17 cellular contexts compared by ENCODE assay signal in the genomic region with DNA sequence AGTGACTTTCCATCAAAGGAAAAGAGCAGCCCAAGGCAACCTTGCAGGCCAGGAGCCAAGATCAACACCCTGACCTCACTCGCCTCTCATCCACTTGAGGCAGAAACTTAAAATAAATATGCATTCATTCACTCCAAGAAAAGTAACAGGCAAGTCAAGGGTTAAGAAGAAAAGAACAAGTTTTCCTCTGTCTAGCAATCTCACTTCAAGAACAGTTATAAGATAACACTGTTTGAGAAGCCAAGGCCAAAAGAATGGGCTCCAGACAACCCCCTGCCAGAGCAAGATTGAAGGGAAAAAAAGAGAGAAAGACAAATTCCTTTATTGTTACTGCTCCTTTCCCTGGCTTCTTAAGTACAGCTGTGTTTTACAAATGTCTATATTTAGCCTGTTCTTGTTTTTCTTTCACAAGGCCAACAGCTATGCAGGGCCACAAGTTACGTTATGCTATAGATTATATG. TPM values are rescaled to one million over a fixed set of nuclear protein-coding genes. Genes with fewer than 3 reads are reported as not detected.
DNase-seq lines count a peak whose midpoint lies in the region; ATAC-seq and TF ChIP-seq lines count a peak whose summit lies in the region.
"Had no signal": no experiment of that assay in that cellular context is flagged by ENCODE, and none has a peak within 500 bp of the region (broad histone marks: within the 10 kb centered on the region; RNA-seq: fewer than 3 reads in every experiment).

No MANE protein-coding gene starts in this region.

- no peak for DNase-seq in left ventricle myocardium inferior
- no peak for DNase-seq in left cardiac atrium
- DNase-seq in ascending aorta (ENCODE audit: low spot score in 2 of 2) = no peak
- DNase-seq in hepatocyte (ENCODE audit: low spot score) = no peak
- DNase-seq in aorta = no peak
- DNase-seq in NCI-H1048 (lab: John Stamatoyannopoulos, UW) = no peak
- DNase-seq: activated CD4-positive, alpha-beta memory T cell treated with anti-CD3 and anti-CD28 coated beads, Interleukin-2, amount 10 ng/mL, durations not matched to agents 7 days and 5 days; activated effector memory CD4-positive, alpha-beta T cell treated with anti-CD3 and anti-CD28 coated beads, Interleukin-2, amount 50 U/mL, for 16 hours; caudate nucleus; DMS53; NCI-H187; NCI-H774; ovary; SIG-M5 had no signal

- no peaks in the 10 kb centered on the region for H3K9me2 ChIP-seq in hepatocyte (replicated peaks; ENCODE audit: insufficient read depth)

- H3K27ac ChIP-seq in left ventricle myocardium inferior (replicated peaks) (peak overlapping the region; percentile 89), ascending aorta (peak overlapping the region; percentile 76 to 87), hepatocyte (peak overlapping the region; percentile 92), aorta (ENCODE audit: low read depth in 1 of 2, low read length in 2 of 2) (peak overlapping the region; percentile 84 to 87)

- TF ChIP-seq CTCF in left ventricle myocardium inferior (IDR thresholded peaks at IDR 0.05; ENCODE audit: borderline replicate concordance) (no peak), ascending aorta (IDR thresholded peaks at IDR 0.05) (no peak), hepatocyte (IDR thresholded peaks at IDR 0.05; ENCODE audit: poor library complexity) (no peak)

- H4K20me1 ChIP-seq in hepatocyte (ENCODE audit: insufficient read depth, poor library complexity, severe bottlenecking) = no peaks in the 10 kb centered on the region

- ATAC-seq in left cardiac atrium (no peak), aorta (ENCODE audit: low FRiP score) (no peak), HG02938 (IDR thresholded peaks at IDR 0.05; ENCODE audit: unreplicated experiment) (no peak), HG02763 (IDR thresholded peaks at IDR 0.05; ENCODE audit: unreplicated experiment) (no peak)
- ATAC-seq: K562 had no signal

- H3K27me3 ChIP-seq in left ventricle myocardium inferior (ENCODE audit: low read depth) = no peaks in the 10 kb centered on the region
- H3K27me3 ChIP-seq in ascending aorta = no peaks in the 10 kb centered on the region
- H3K27me3 ChIP-seq in hepatocyte = no peaks in the 10 kb centered on the region
- no peaks in the 10 kb centered on the region for H3K27me3 ChIP-seq in aorta (ENCODE audit: control insufficient read depth in 1 of 2, insufficient read depth in 2 of 2, low read length in 1 of 2)
- H3K27me3 ChIP-seq: ovary had no signal

- no peaks in the 10 kb centered on the region for H3K79me2 ChIP-seq in hepatocyte

- no peak overlapping the region for H2AFZ ChIP-seq in hepatocyte

- peaks cover 51% of the 10 kb centered on the region for H3K4me1 ChIP-seq in left ventricle myocardium inferior
- H3K4me1 ChIP-seq in ascending aorta = peaks cover 23 to 48% of the 10 kb centered on the region in 2 donors
- H3K4me1 ChIP-seq in hepatocyte (ENCODE audit: insufficient read depth) = peaks cover 48% of the 10 kb centered on the region
- H3K4me1 ChIP-seq in aorta (ENCODE audit: control insufficient read depth in 1 of 2, insufficient read depth in 2 of 2, low read length in 2 of 2) = peaks cover 4 to 8% of the 10 kb centered on the region in 2 donors

- no peak overlapping the region for H3K4me3 ChIP-seq in left ventricle myocardium inferior
- peak overlapping the region in 1 of 2 donors; percentile 16 for H3K4me3 ChIP-seq in ascending aorta
- H3K4me3 ChIP-seq in hepatocyte = no peak overlapping the region
- H3K4me3 ChIP-seq in aorta (ENCODE audit: low read length in 2 of 2) = no peak overlapping the region
- H3K4me3 ChIP-seq: K562, ovary had no signal

- no peaks in the 10 kb centered on the region for H3K9me3 ChIP-seq in left ventricle myocardium inferior (replicated peaks)
- H3K9me3 ChIP-seq in ascending aorta = no peaks in the 10 kb centered on the region
- no peaks in the 10 kb centered on the region for H3K9me3 ChIP-seq in hepatocyte (ENCODE audit: low read depth)
- H3K9me3 ChIP-seq in aorta (ENCODE audit: control insufficient read depth, low read length) = no peaks in the 10 kb centered on the region
- H3K9me3 ChIP-seq: ovary had no signal

- H3K36me3 ChIP-seq in left ventricle myocardium inferior = no peaks in the 10 kb centered on the region
- no peaks in the 10 kb centered on the region for H3K36me3 ChIP-seq in ascending aorta
- H3K36me3 ChIP-seq in hepatocyte (replicated peaks; ENCODE audit: insufficient read depth, low read depth) = no peaks in the 10 kb centered on the region
- no peaks in the 10 kb centered on the region for H3K36me3 ChIP-seq in aorta (ENCODE audit: control insufficient read depth in 1 of 2, insufficient read depth in 2 of 2, low read length in 1 of 2)
- H3K36me3 ChIP-seq: ovary had no signal

- H3K4me2 ChIP-seq in hepatocyte = peak overlapping the region; percentile 52

- intact Hi-C loops in left ventricle myocardium inferior (cut with micrococcal nuclease) = no loop called here
- intact Hi-C loops in left cardiac atrium (cut with DNase I) = no loop called here
- intact Hi-C loops in ascending aorta (cut with DNase I) = loop anchor here (5.0 kb wide), 1 partner anchor 107 kb away; a partner anchor contains a TSS
- intact Hi-C loops in aorta (cut with DNase I) = no loop called here

- 20% methylated on average over 2 of the region's 2 CpGs for WGBS in hepatocyte (ENCODE audit: low lambda C conversion rate, missing lambda C conversion rate)
- whole genome bisulfite sequencing in aorta, 2 donors = 0 to 3% methylated on average over 2 of the region's 2 CpGs

RNA-seq across cellular contexts. Expression of a gene that starts 15.7 kb away (rescaled TPM):
- total RNA-seq in left ventricle myocardium inferior (1.1 TPM), left cardiac atrium (under 1 TPM; 0.71 to 0.91 TPM), ascending aorta (not detected), hepatocyte (17.6 and 19.7 TPM in 2 replicates), aorta (under 1 TPM; 0.49 to 0.78 TPM)
- polyA plus RNA-seq in hepatocyte (21.3 and 21.6 TPM in 2 replicates), aorta (10 to 100 TPM in 1 of 2 donors, under 1 TPM in 1; 0.15 to 15.7 TPM)
- total RNA-seq: activated CD4-positive, alpha-beta memory T cell treated with anti-CD3 and anti-CD28 coated beads, Interleukin-2, amount 10 ng/mL, durations not matched to agents 7 days and 5 days; K562 had no signal
